In genomic region chr7:105689093-105689819, GRCh38 we compare ENCODE assay signal across 14 cellular contexts.
DNase-seq lines count a peak whose midpoint lies in the region; ATAC-seq and TF ChIP-seq lines count a peak whose summit lies in the region.
"Had no signal": no experiment of that assay in that cellular context is flagged by ENCODE, and none has a peak within 500 bp of the region (broad histone marks: within the 10 kb centered on the region; RNA-seq: fewer than 3 reads in every experiment).

No MANE protein-coding gene starts in this region.

- peak overlapping the region; percentile 78 for H3K27ac ChIP-seq in stomach smooth muscle (ENCODE audit: low read length)
- H3K27ac ChIP-seq: foreskin keratinocyte, upper lobe of right lung had no signal

- POLR2A ChIA-PET in WTC11 (lab: Charles Lee) = interaction anchor here (0.5 to 1.4 kb wide), 7 partner anchors 9 to 188 kb away, joined by 3 to 13 read pairs (median 4); partner anchors contain the start of gene ATXN7L1

- H3K9me3 ChIP-seq in stomach smooth muscle (ENCODE audit: control insufficient read depth in 2 of 2, low read length in 2 of 2) = no peaks in the 10 kb centered on the region
- H3K9me3 ChIP-seq: Peyer's patch, upper lobe of right lung had no signal

- no peak overlapping the region for H3K9ac ChIP-seq in stomach smooth muscle (ENCODE audit: low read length in 2 of 2)

- no peaks in the 10 kb centered on the region for H3K9me3 Mint-ChIP-seq in activated naive CD8-positive, alpha-beta T cell (ENCODE audit: low read depth)
- H3K9me3 Mint-ChIP-seq in activated naive CD8-positive, alpha-beta T cell treated with anti-CD3 and anti-CD28 coated beads, Interleukin-2, amount 50 U/mL, for 24 hours = no peaks in the 10 kb centered on the region
- H3K9me3 Mint-ChIP-seq in WTC11 = no peaks in the 10 kb centered on the region

- H3K27ac Mint-ChIP-seq in activated naive CD8-positive, alpha-beta T cell = peak overlapping the region; percentile 46
- H3K27ac Mint-ChIP-seq in activated naive CD8-positive, alpha-beta T cell treated with anti-CD3 and anti-CD28 coated beads, Interleukin-2, amount 50 U/mL, for 24 hours = no peak overlapping the region
- peak overlapping the region; percentile 99 for H3K27ac Mint-ChIP-seq in WTC11

- peaks cover 23% of the 10 kb centered on the region for H3K4me1 ChIP-seq in stomach smooth muscle (ENCODE audit: control insufficient read depth, insufficient read depth, low read length)
- H3K4me1 ChIP-seq: foreskin keratinocyte had no signal

- no peaks in the 10 kb centered on the region for H3K27me3 ChIP-seq in stomach smooth muscle (ENCODE audit: control insufficient read depth in 1 of 2, insufficient read depth in 2 of 2, low read length in 2 of 2)
- H3K27me3 ChIP-seq: foreskin keratinocyte, Peyer's patch, upper lobe of right lung had no signal

- ATAC-seq in activated naive CD8-positive, alpha-beta T cell treated with anti-CD3 and anti-CD28 coated beads, Interleukin-2, amount 50 U/mL, for 24 hours = no peak
- peak; percentile 89 for ATAC-seq in WTC11
- no peak for ATAC-seq in HG02759 (IDR thresholded peaks at IDR 0.05; ENCODE audit: unreplicated experiment)
- ATAC-seq in esophagus mucosa = no peak
- ATAC-seq: foreskin keratinocyte, upper lobe of right lung had no signal

- H3K4me3 ChIP-seq in stomach smooth muscle (ENCODE audit: low read length in 2 of 2) = no peak overlapping the region
- H3K4me3 ChIP-seq: Peyer's patch, upper lobe of right lung had no signal

- H3K27me3 Mint-ChIP-seq in activated naive CD8-positive, alpha-beta T cell = no peaks in the 10 kb centered on the region
- no peaks in the 10 kb centered on the region for H3K27me3 Mint-ChIP-seq in activated naive CD8-positive, alpha-beta T cell treated with anti-CD3 and anti-CD28 coated beads, Interleukin-2, amount 50 U/mL, for 24 hours
- H3K27me3 Mint-ChIP-seq in WTC11 (ENCODE audit: low read depth) = no peaks in the 10 kb centered on the region

- H3K36me3 Mint-ChIP-seq in activated naive CD8-positive, alpha-beta T cell = peaks cover 9% of the 10 kb centered on the region
- H3K36me3 Mint-ChIP-seq in activated naive CD8-positive, alpha-beta T cell treated with anti-CD3 and anti-CD28 coated beads, Interleukin-2, amount 50 U/mL, for 24 hours (ENCODE audit: low read depth) = no peaks in the 10 kb centered on the region
- H3K36me3 Mint-ChIP-seq in WTC11 = peaks cover 17% of the 10 kb centered on the region

- peak overlapping the region; percentile 4 for H3K4me3 Mint-ChIP-seq in activated naive CD8-positive, alpha-beta T cell
- no peak overlapping the region for H3K4me3 Mint-ChIP-seq in activated naive CD8-positive, alpha-beta T cell treated with anti-CD3 and anti-CD28 coated beads, Interleukin-2, amount 50 U/mL, for 24 hours
- peak overlapping the region; percentile 74 for H3K4me3 Mint-ChIP-seq in WTC11

- DNase-seq in activated naive CD8-positive, alpha-beta T cell treated with anti-CD3 and anti-CD28 coated beads, Interleukin-2, amount 50 U/mL, for 24 hours = no peak
- peak; percentile 76 for DNase-seq in WTC11 (ENCODE audit: low spot score)
- DNase-seq in iPS-NIHi11 (ENCODE audit: low spot score) = peak; percentile 71
- no peak for DNase-seq in cerebellar nuclear complex (lab: John Stamatoyannopoulos, UW)
- DNase-seq: foreskin keratinocyte; NCI-H187; NCI-H524 treated with DMSO at 0.1 percent for 48 hours; Peyer's patch; stimulated activated CD4-positive, alpha-beta T cell treated with anti-CD3 and anti-CD28 coated beads, Interleukin-4, amount 100 ng/mL, for 4 hours; upper lobe of right lung had no signal

- CTCF ChIA-PET in WTC11 (lab: Charles Lee) = interaction anchor here (0.7 to 2.6 kb wide), 42 partner anchors 9 to 424 kb away, joined by 3 to 35 read pairs (median 5); no protein-coding TSS in a partner anchor

- peaks cover 60% of the 10 kb centered on the region for H3K4me1 Mint-ChIP-seq in activated naive CD8-positive, alpha-beta T cell (ENCODE audit: low read depth)
- H3K4me1 Mint-ChIP-seq in activated naive CD8-positive, alpha-beta T cell treated with anti-CD3 and anti-CD28 coated beads, Interleukin-2, amount 50 U/mL, for 24 hours = peaks cover 48% of the 10 kb centered on the region
- H3K4me1 Mint-ChIP-seq in WTC11 = peaks cover 82% of the 10 kb centered on the region

- no peaks in the 10 kb centered on the region for H3K36me3 ChIP-seq in stomach smooth muscle (ENCODE audit: control insufficient read depth in 2 of 2, insufficient read depth in 2 of 2, low read length in 2 of 2)
- H3K36me3 ChIP-seq: Peyer's patch, upper lobe of right lung had no signal

- TF ChIP-seq CTCF in WTC11 (IDR thresholded peaks at IDR 0.05) = no peak

TF ChIP-seq in WTC11, 78 proteins besides CTCF, POLR2A, EP300 and RAD21 (continues in another document):
- TF ChIP-seq TP53 (CRISPR knock-in tag; IDR thresholded peaks at IDR 0.05) = 0 out of 2 replicates have a peak, but pooled peaks have one; percentile 18
- TF ChIP-seq IRF1 (CRISPR knock-in tag; IDR thresholded peaks at IDR 0.05) = no peak
- TF ChIP-seq SMAD4 (CRISPR knock-in tag; IDR thresholded peaks at IDR 0.05) = no peak
- TF ChIP-seq ZBTB21 (CRISPR knock-in tag; IDR thresholded peaks at IDR 0.05; ENCODE audit: borderline replicate concordance) = no peak
- 0 out of 2 replicates have a peak, but pooled peaks have one; percentile 21 for TF ChIP-seq USF1 (CRISPR knock-in tag; IDR thresholded peaks at IDR 0.05)
- 0 out of 2 replicates have a peak, but pooled peaks have one; percentile 20 for TF ChIP-seq ETV6 (CRISPR knock-in tag; IDR thresholded peaks at IDR 0.05)
- TF ChIP-seq MAX (CRISPR knock-in tag; IDR thresholded peaks at IDR 0.05) = peak; percentile 52
- no peak for TF ChIP-seq STAT6 (CRISPR knock-in tag; conservative IDR thresholded peaks at IDR 0.05; ENCODE audit: low read depth)

Comparison
In these comparisons a context has a peak if more than half of its experiments do, and no peak if none do; other contexts are left out.
1. DNase-seq: peak in WTC11 (single experiment) and iPS-NIHi11 (single experiment); none in activated naive CD8-positive, alpha-beta T cell treated with anti-CD3 and anti-CD28 coated beads, Interleukin-2, amount 50 U/mL, for 24 hours (single experiment) and cerebellar nuclear complex (0 of 2).